In genomic region chr12:68893201-68893600, GRCh38 we compare ENCODE assay signal across 10 cellular contexts. TPM values are rescaled to one million over a fixed set of nuclear protein-coding genes. Genes with fewer than 3 reads are reported as not detected.
"Had no signal": no experiment of that assay in that cellular context is flagged by ENCODE, and none has a peak within 500 bp of the region (broad histone marks: within the 10 kb centered on the region; RNA-seq: fewer than 3 reads in every experiment).

No MANE protein-coding gene starts in this region.

- H3K4me1 Mint-ChIP-seq: GM23338 had no signal

- H3K9me3 Mint-ChIP-seq: GM23338, HFFc6 had no signal

- H3K36me3 ChIP-seq: HAP-1 had no signal

- H3K4me2 ChIP-seq: GM23338 had no signal

- ATAC-seq: GM23338, HCT116, K562 had no signal

- H3K27ac Mint-ChIP-seq: GM23338, HFFc6 had no signal

- DNase-seq: H7, HFFc6, IMR-90, KG1 had no signal

- H3K4me3 Mint-ChIP-seq: GM23338, HFFc6 had no signal

- H3K27ac ChIP-seq: HL-60 had no signal

- H3K9me3 ChIP-seq: HAP-1 had no signal

- H3K4me3 ChIP-seq: GM23338, HAP-1, K562 had no signal

- H3K4me1 ChIP-seq: HAP-1 had no signal

RNA-seq across cellular contexts. Expression of gene CPM, which starts 39.8 kb away (rescaled TPM):
- total RNA-seq: HT-29 had no signal
- polyA plus RNA-seq: K562 had no signal
